Comparison of ENCODE assay signal across 37 cellular contexts in the genomic region with DNA sequence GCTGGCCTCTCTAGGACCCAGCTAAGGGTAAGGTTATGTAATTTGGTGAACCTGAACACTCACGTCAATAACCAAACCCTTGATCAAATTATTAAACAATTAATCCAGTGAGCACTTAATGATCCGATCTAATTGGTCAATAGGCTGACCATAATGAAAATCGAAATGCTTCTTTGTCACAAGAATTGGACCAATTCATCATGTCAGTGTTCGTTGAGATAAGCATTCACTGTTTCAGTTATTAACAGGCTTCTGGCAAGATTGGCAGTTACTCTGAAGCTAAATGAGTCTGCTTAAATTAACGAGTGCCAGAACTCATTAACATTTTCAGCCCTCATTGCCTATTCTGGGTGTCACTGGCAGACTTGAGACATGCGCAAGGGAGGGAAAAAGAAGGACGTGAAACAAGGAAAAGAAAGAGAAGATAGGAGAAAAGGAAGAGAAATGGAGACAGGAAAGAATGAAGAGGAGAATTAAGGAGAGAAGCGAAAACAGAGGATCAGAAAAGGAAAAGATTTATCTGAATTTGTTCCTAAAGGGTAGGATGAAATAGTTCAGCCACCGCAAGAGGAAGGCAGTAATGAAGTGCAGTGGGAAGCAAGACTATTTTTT. TPM values are rescaled to one million over a fixed set of nuclear protein-coding genes. Genes with fewer than 3 reads are reported as not detected.
"Had no signal": no experiment of that assay in that cellular context is flagged by ENCODE, and none has a peak within 500 bp of the region (broad histone marks: within the 10 kb centered on the region; RNA-seq: fewer than 3 reads in every experiment).

No MANE protein-coding gene starts in this region.

- H3K27ac ChIP-seq: brain microvascular endothelial cell, coronary artery, dorsolateral prefrontal cortex, esophagus muscularis mucosa, foreskin keratinocyte, gastrocnemius medialis, heart left ventricle, WERI-Rb-1 had no signal

- DNase-seq: activated B cell treated with CpG ODN at 0.5 μM for 24 hours; activated CD4-positive, alpha-beta T cell treated with anti-CD3 and anti-CD28 coated beads for 48 hours; activated CD4-positive, alpha-beta T cell treated with anti-CD3 and anti-CD28 coated beads, Interleukin-2, amount 50 U/mL, for 1 hour; activated CD4-positive, alpha-beta T cell treated with anti-CD3 and anti-CD28 coated beads, Interleukin-2, amount 50 U/mL, for 48 hours; activated CD8-positive, alpha-beta memory T cell treated with anti-CD3 and anti-CD28 coated beads for 24 hours; activated CD8-positive, alpha-beta T cell treated with anti-CD3 and anti-CD28 coated beads for 36 hours; activated effector memory CD4-positive, alpha-beta T cell treated with Interleukin-2 at 50 U/mL for 16 hours; activated gamma-delta T cell treated with Interleukin-2 at 50 U/mL for 16 hours; activated naive CD4-positive, alpha-beta T cell treated with anti-CD3 and anti-CD28 coated beads, Interleukin-2, amount 50 U/mL, for 16 hours; activated naive CD4-positive, alpha-beta T cell treated with Interleukin-2 at 50 U/mL for 16 hours; activated T-cell treated with anti-CD3 and anti-CD28 coated beads, Interleukin-2, amount 50 U/mL, for 4 hours; amniotic stem cell; anterior cingulate cortex; brain microvascular endothelial cell; dorsolateral prefrontal cortex; effector memory CD4-positive, alpha-beta T cell; endodermal cell; foreskin keratinocyte; gastrocnemius medialis; glutamatergic neuron; heart left ventricle; T-helper 1 cell; T-helper 17 cell; T1000; WERI-Rb-1 had no signal

- H3K4me1 ChIP-seq: esophagus muscularis mucosa, gastrocnemius medialis had no signal

- H3K9me3 Mint-ChIP-seq: activated B cell treated with CpG ODN at 0.5 μM for 24 hours; activated CD8-positive, alpha-beta T cell treated with anti-CD3 and anti-CD28 coated beads for 36 hours; activated T-cell treated with anti-CD3 and anti-CD28 coated beads, Interleukin-2, amount 50 U/mL, for 4 hours; central memory CD8-positive, alpha-beta T cell; dendritic cell treated with granulocyte-macrophage colony-stimulating factor and Interleukin-4, amounts not matched to agents 40 ng/mL and 50 ng/mL, for 4 days; endodermal cell; T-helper 2 cell treated with Interferon-gamma antibody and Interleukin-4, amounts not matched to agents 5 μg/mL and 100 μg/mL, for 36 hours had no signal

- H3K4me3 ChIP-seq: coronary artery, dorsolateral prefrontal cortex, esophagus muscularis mucosa, gastrocnemius medialis, heart left ventricle had no signal

- H3K27ac Mint-ChIP-seq: activated B cell treated with CpG ODN at 0.5 μM for 24 hours; activated CD8-positive, alpha-beta T cell treated with anti-CD3 and anti-CD28 coated beads for 36 hours; activated naive CD8-positive, alpha-beta T cell; activated T-helper 17 cell treated with anti-CD3 and anti-CD28 coated beads, Interleukin-2, amount 50 U/mL, for 72 hours; dendritic cell treated with granulocyte-macrophage colony-stimulating factor and Interleukin-4, amounts not matched to agents 40 ng/mL and 50 ng/mL, for 4 days; endodermal cell; T-helper 17 cell; T-helper 2 cell treated with Interferon-gamma antibody and Interleukin-4, amounts not matched to agents 5 μg/mL and 100 μg/mL, for 36 hours had no signal

- ATAC-seq: activated CD4-positive, CD25-positive, alpha-beta regulatory T cell treated with anti-CD3 and anti-CD28 coated beads, Interleukin-2, amount 50 U/mL, for 24 hours; activated CD8-positive, alpha-beta T cell treated with anti-CD3 and anti-CD28 coated beads for 36 hours; activated T-cell treated with anti-CD3 and anti-CD28 coated beads, Interleukin-2, amount 50 U/mL, for 4 hours; activated T-helper 17 cell treated with anti-CD3 and anti-CD28 coated beads, Interleukin-2, amount 50 U/mL, for 72 hours; foreskin keratinocyte; gastrocnemius medialis; heart left ventricle; T-helper 17 cell had no signal

- H3K27me3 ChIP-seq: esophagus muscularis mucosa, gastrocnemius medialis had no signal

- H3K36me3 Mint-ChIP-seq: activated naive CD8-positive, alpha-beta T cell had no signal

- H3K4me1 Mint-ChIP-seq: activated B cell treated with CpG ODN at 0.5 μM for 24 hours; activated T-helper 17 cell treated with anti-CD3 and anti-CD28 coated beads, Interleukin-2, amount 50 U/mL, for 72 hours; central memory CD8-positive, alpha-beta T cell had no signal

- H3K9me3 ChIP-seq: esophagus muscularis mucosa, gastrocnemius medialis, heart left ventricle had no signal

- FAIRE-seq: astrocyte, bronchial epithelial cell had no signal

- H3K36me3 ChIP-seq: brain microvascular endothelial cell, esophagus muscularis mucosa, gastrocnemius medialis, heart left ventricle, WERI-Rb-1 had no signal

- H3K4me3 Mint-ChIP-seq: activated B cell treated with CpG ODN at 0.5 μM for 24 hours; activated CD8-positive, alpha-beta T cell treated with anti-CD3 and anti-CD28 coated beads for 36 hours; activated naive CD8-positive, alpha-beta T cell; activated T-cell treated with anti-CD3 and anti-CD28 coated beads, Interleukin-2, amount 50 U/mL, for 4 hours; activated T-helper 17 cell treated with anti-CD3 and anti-CD28 coated beads, Interleukin-2, amount 50 U/mL, for 72 hours; central memory CD8-positive, alpha-beta T cell; dendritic cell treated with granulocyte-macrophage colony-stimulating factor and Interleukin-4, amounts not matched to agents 40 ng/mL and 50 ng/mL, for 4 days; endodermal cell; T-helper 17 cell; T-helper 2 cell treated with Interferon-gamma antibody and Interleukin-4, amounts not matched to agents 5 μg/mL and 100 μg/mL, for 36 hours had no signal

RNA-seq across cellular contexts. Expression of gene SLC26A3, which starts 30.7 kb away (rescaled TPM):
- total RNA-seq: activated B cell treated with CpG ODN at 0.5 μM for 24 hours; activated CD8-positive, alpha-beta T cell treated with anti-CD3 and anti-CD28 coated beads for 36 hours; activated T-helper 17 cell treated with anti-CD3 and anti-CD28 coated beads, Interleukin-2, amount 50 U/mL, for 72 hours; astrocyte; bronchial epithelial cell; cardiac septum; dorsolateral prefrontal cortex; endodermal cell; epithelial cell of proximal tubule; foreskin keratinocyte; T-helper 17 cell had no signal
- polyA plus RNA-seq: foreskin keratinocyte had no signal
